In genomic region chr14:32201816-32202467, GRCh38 we compare ENCODE assay signal across 8 cellular contexts. TPM values are rescaled to one million over a fixed set of nuclear protein-coding genes. Genes with fewer than 3 reads are reported as not detected.
DNase-seq lines count a peak whose midpoint lies in the region; ATAC-seq and TF ChIP-seq lines count a peak whose summit lies in the region.

RNU6-7 (plus strand) TSS chr14:32202045.

- no peak for ATAC-seq in stimulated activated effector memory CD8-positive, alpha-beta T cell treated with anti-CD3 and anti-CD28 coated beads, Interleukin-12 subunit alpha, Interleukin-12 subunit beta, amount 100 ng/mL, for 72 hours
- ATAC-seq in HG03280 (IDR thresholded peaks at IDR 0.05; ENCODE audit: unreplicated experiment) (no peak), GM21723 (IDR thresholded peaks at IDR 0.05; ENCODE audit: unreplicated experiment) (no peak)

- H3K9ac ChIP-seq in liver (ENCODE audit: low read depth in 1 of 2, low read length in 2 of 2): peak within 1 kb of the TSS; percentile 73 to 86

- peaks cover 4% of the 10 kb centered on the region for H3K27me3 Mint-ChIP-seq in IgD-negative memory B cell

- H3K9me3 ChIP-seq in BE2C: no peaks in the 10 kb centered on the region
- no peaks in the 10 kb centered on the region for H3K9me3 ChIP-seq in liver (ENCODE audit: control insufficient read depth in 4 of 4, low read length in 3 of 4)

- H3K36me3 ChIP-seq in BE2C (no peaks in the 10 kb centered on the region), liver (ENCODE audit: control insufficient read depth in 4 of 4, insufficient read depth in 3 of 4, low read depth in 1 of 4, low read length in 3 of 4) (no peaks in the 10 kb centered on the region)

- H3K27ac Mint-ChIP-seq in IgD-negative memory B cell: peak within 1 kb of the TSS; percentile 97 to 100 (median 99)
- H3K27ac Mint-ChIP-seq in stimulated activated effector memory CD8-positive, alpha-beta T cell treated with anti-CD3 and anti-CD28 coated beads, Interleukin-12 subunit alpha, Interleukin-12 subunit beta, amount 100 ng/mL, for 72 hours: peak within 1 kb of the TSS; percentile 97

- H3K4me1 Mint-ChIP-seq in IgD-negative memory B cell: peaks cover 31 to 42% (median 35%) of the 10 kb centered on the region in 3 donors
- peaks cover 46% of the 10 kb centered on the region for H3K4me1 Mint-ChIP-seq in stimulated activated effector memory CD8-positive, alpha-beta T cell treated with anti-CD3 and anti-CD28 coated beads, Interleukin-12 subunit alpha, Interleukin-12 subunit beta, amount 100 ng/mL, for 72 hours

- H3K27ac ChIP-seq in liver (ENCODE audit: low read depth in 1 of 2, low read length in 2 of 2): peak within 1 kb of the TSS; percentile 76 to 84

- peak within 1 kb of the TSS; percentile 85 to 96 (median 94) for H3K4me3 Mint-ChIP-seq in IgD-negative memory B cell
- peak within 1 kb of the TSS; percentile 84 for H3K4me3 Mint-ChIP-seq in stimulated activated effector memory CD8-positive, alpha-beta T cell treated with anti-CD3 and anti-CD28 coated beads, Interleukin-12 subunit alpha, Interleukin-12 subunit beta, amount 100 ng/mL, for 72 hours

- peaks cover 1% of the 10 kb centered on the region for H3K36me3 Mint-ChIP-seq in IgD-negative memory B cell
- H3K36me3 Mint-ChIP-seq in stimulated activated effector memory CD8-positive, alpha-beta T cell treated with anti-CD3 and anti-CD28 coated beads, Interleukin-12 subunit alpha, Interleukin-12 subunit beta, amount 100 ng/mL, for 72 hours: peaks cover 22% of the 10 kb centered on the region

- no peaks in the 10 kb centered on the region for H3K9me3 Mint-ChIP-seq in IgD-negative memory B cell
- H3K9me3 Mint-ChIP-seq in stimulated activated effector memory CD8-positive, alpha-beta T cell treated with anti-CD3 and anti-CD28 coated beads, Interleukin-12 subunit alpha, Interleukin-12 subunit beta, amount 100 ng/mL, for 72 hours: no peaks in the 10 kb centered on the region

- no peaks in the 10 kb centered on the region for H3K4me1 ChIP-seq in BE2C
- H3K4me1 ChIP-seq in liver (ENCODE audit: control insufficient read depth in 4 of 4, insufficient read depth in 4 of 4, low read length in 3 of 4): peaks cover 0 to 25% (median 17%) of the 10 kb centered on the region in 4 donors

- WGBS in liver: 2% methylated on average over 38 of the region's 38 CpGs

- H3K4me3 ChIP-seq in BE2C (ENCODE audit: low read depth, low read length) (peak within 1 kb of the TSS; percentile 67), cardiac fibroblast (replicated peaks in 1 of 2; ENCODE audit: low read depth in 2 of 2, low read length in 2 of 2) (peak within 1 kb of the TSS; percentile 67 to 70), liver (ENCODE audit: low read depth in 1 of 3, low read length in 3 of 3) (peak within 1 kb of the TSS; percentile 56 to 91 (median 76))

- no peak for TF ChIP-seq RAD21 in liver (IDR thresholded peaks at IDR 0.05)

- no peaks in the 10 kb centered on the region for H3K27me3 ChIP-seq in BE2C
- no peaks in the 10 kb centered on the region for H3K27me3 ChIP-seq in liver (ENCODE audit: control insufficient read depth in 4 of 4, insufficient read depth in 4 of 4, low read length in 3 of 4)

- DNase-seq in BE2C (peak; percentile 67), SK-MEL-5 (ENCODE audit: low read depth, low spot score) (peak; percentile 61), cardiac fibroblast (ENCODE audit: low read depth in 2 of 2) (peak in 1 of 2 donors; percentile 5)
- peak in 1 of 2 donors; percentile 77 for DNase-seq in stimulated activated effector memory CD8-positive, alpha-beta T cell treated with anti-CD3 and anti-CD28 coated beads, Interleukin-12 subunit alpha, Interleukin-12 subunit beta, amount 100 ng/mL, for 72 hours (ENCODE audit: low spot score in 2 of 2)

- no peak for TF ChIP-seq CTCF in BE2C (IDR thresholded peaks at IDR 0.05; ENCODE audit: low read depth, low read length)
- TF ChIP-seq CTCF in cardiac fibroblast (IDR thresholded peaks at IDR 0.05; ENCODE audit: low read depth, low read length): no peak
- no peak for TF ChIP-seq CTCF in liver (IDR thresholded peaks at IDR 0.05; ENCODE audit: low read depth, low read length, missing input control)

- in situ Hi-C loops in SK-MEL-5 (cut with HindIII; ENCODE audit: low pct_unique_long_range_greater_than_20kb, low sequenced_read_pairs): no loop called here

TF ChIP-seq in liver, 16 proteins besides CTCF, POLR2A, EP300 and RAD21:
- TF ChIP-seq TAF1 (conservative IDR thresholded peaks at IDR 0.05): peak; percentile 9
- TF ChIP-seq RXRA (IDR thresholded peaks at IDR 0.05): no peak

RNA-seq across cellular contexts. Expression of gene RNU6-7, which starts in this region (rescaled TPM):
- not detected for polyA plus RNA-seq in BE2C (2012; ENCODE audit: insufficient read depth, insufficient read length, low read depth)
- polyA plus RNA-seq in IgD-negative memory B cell: not detected
- not detected in 2 replicates for total RNA-seq in SK-MEL-5 (2014; rRNA removed; shearing (Covaris generic))
- not detected in 2 replicates for polyA plus RNA-seq in SK-MEL-5 (2015; cell fraction: cytosol; rRNA removed)
- not detected in 2 replicates for polyA plus RNA-seq in SK-MEL-5 (2015; cell fraction: nucleus; rRNA removed)
- total RNA-seq in liver: not detected
- polyA plus RNA-seq in liver: not detected

Comparison
In these comparisons a context has a peak if more than half of its experiments do, and no peak if none do; other contexts are left out.
1. Peak in DNase-seq in SK-MEL-5; RNA of the gene not detected or under 1 TPM.